In genomic region chr3:169218314-169218983, GRCh38 we compare ENCODE assay signal across 9 cellular contexts.
A peak's percentile ranks its signal among the peaks of the same experiment; 100 is the strongest.
DNase-seq lines count a peak whose midpoint lies in the region; ATAC-seq and TF ChIP-seq lines count a peak whose summit lies in the region.
"Had no signal": no experiment of that assay in that cellular context is flagged by ENCODE, and none has a peak within 500 bp of the region (broad histone marks: within the 10 kb centered on the region; RNA-seq: fewer than 3 reads in every experiment).

No MANE protein-coding gene starts in this region.

- no peaks in the 10 kb centered on the region for H3K27me3 ChIP-seq in lung (ENCODE audit: control insufficient read depth, insufficient read depth)

- H3K27ac ChIP-seq in lung (ENCODE audit: low read depth in 1 of 2, low read length in 1 of 2), result no peak overlapping the region
- H3K27ac ChIP-seq: skin epidermis had no signal

- H3K4me1 ChIP-seq in lung (ENCODE audit: control insufficient read depth in 2 of 2, insufficient read depth in 2 of 2, low read length in 2 of 2), result peaks cover 0 to 3% of the 10 kb centered on the region in 2 donors

- DNase-seq in GM10248 (ENCODE audit: extremely low spot score), result no peak
- peak; percentile 69 for DNase-seq in NCI-H1105 treated with DMSO at 0.1 percent for 48 hours (lab: John Stamatoyannopoulos, UW)
- peak; percentile 81 to 92 for DNase-seq in cardiac fibroblast (ENCODE audit: low read depth in 2 of 2)
- DNase-seq in lung (ENCODE audit: low spot score), result peak; percentile 43
- DNase-seq in activated CD4-positive, CD25-positive, alpha-beta regulatory T cell (lab: John Stamatoyannopoulos, UW), result no peak
- DNase-seq in activated CD8-positive, alpha-beta memory T cell treated with anti-CD3 and anti-CD28 coated beads, Interleukin-2, amount 50 U/mL, for 48 hours, result no peak
- DNase-seq in T-helper 2 cell, result no peak

- peaks cover 0 to 2% of the 10 kb centered on the region in 2 donors for H3K36me3 ChIP-seq in lung (ENCODE audit: control insufficient read depth in 2 of 2, insufficient read depth in 2 of 2, low read length in 2 of 2)

- peaks cover 0 to 2% of the 10 kb centered on the region in 2 donors for H3K9me3 ChIP-seq in lung (ENCODE audit: control insufficient read depth in 2 of 2, insufficient read depth in 1 of 2, low read length in 1 of 2)

- whole genome bisulfite sequencing in lung, 2 donors, result 63 to 72% methylated on average over 5 of the region's 5 CpGs

- CTCF ChIA-PET in GM10248 (lab: Yijun Ruan, JAX), result interaction anchor here (0.7 to 1.8 kb wide), 4 partner anchors 10 to 450 kb away, joined by 3 to 4 read pairs (median 3); no protein-coding TSS in a partner anchor

- POLR2A ChIA-PET in GM10248 (lab: Yijun Ruan, JAX), result no interaction called here

- H3K4me3 ChIP-seq in cardiac fibroblast (replicated peaks in 1 of 2; ENCODE audit: low read depth in 2 of 2, low read length in 2 of 2) (no peak overlapping the region), lung (no peak overlapping the region)
- H3K4me3 ChIP-seq: skin epidermis had no signal

- ATAC-seq in lung (ENCODE audit: insufficient read depth, low FRiP score), result no peak
- no peak for ATAC-seq in HG03280 (IDR thresholded peaks at IDR 0.05; ENCODE audit: unreplicated experiment)

- TF ChIP-seq CTCF in GM10248 (IDR thresholded peaks at IDR 0.05; ENCODE audit: control extremely low read depth, extremely low read depth, low read depth, missing control alignments) (peak; percentile 20), cardiac fibroblast (IDR thresholded peaks at IDR 0.05; ENCODE audit: low read depth, low read length) (peak; percentile 92), lung (IDR thresholded peaks at IDR 0.05; ENCODE audit: control extremely low read depth, extremely low read depth) (peak; percentile 56)

Comparison
In these comparisons a context has a peak if more than half of its experiments do, and no peak if none do; other contexts are left out.
1. DNase-seq: peak in NCI-H1105 treated with DMSO at 0.1 percent for 48 hours (single experiment), cardiac fibroblast (2 of 2) and lung (single experiment); none in GM10248 (single experiment), activated CD4-positive, CD25-positive, alpha-beta regulatory T cell (0 of 4), activated CD8-positive, alpha-beta memory T cell treated with anti-CD3 and anti-CD28 coated beads, Interleukin-2, amount 50 U/mL, for 48 hours (single experiment) and T-helper 2 cell (0 of 5).
2. CTCF ChIP-seq: peak in every context shown above with its lines; median percentile 92 in cardiac fibroblast; 56 in lung; 20 in GM10248.